ENCODE assay signal across 8 cellular contexts in the genomic region with DNA sequence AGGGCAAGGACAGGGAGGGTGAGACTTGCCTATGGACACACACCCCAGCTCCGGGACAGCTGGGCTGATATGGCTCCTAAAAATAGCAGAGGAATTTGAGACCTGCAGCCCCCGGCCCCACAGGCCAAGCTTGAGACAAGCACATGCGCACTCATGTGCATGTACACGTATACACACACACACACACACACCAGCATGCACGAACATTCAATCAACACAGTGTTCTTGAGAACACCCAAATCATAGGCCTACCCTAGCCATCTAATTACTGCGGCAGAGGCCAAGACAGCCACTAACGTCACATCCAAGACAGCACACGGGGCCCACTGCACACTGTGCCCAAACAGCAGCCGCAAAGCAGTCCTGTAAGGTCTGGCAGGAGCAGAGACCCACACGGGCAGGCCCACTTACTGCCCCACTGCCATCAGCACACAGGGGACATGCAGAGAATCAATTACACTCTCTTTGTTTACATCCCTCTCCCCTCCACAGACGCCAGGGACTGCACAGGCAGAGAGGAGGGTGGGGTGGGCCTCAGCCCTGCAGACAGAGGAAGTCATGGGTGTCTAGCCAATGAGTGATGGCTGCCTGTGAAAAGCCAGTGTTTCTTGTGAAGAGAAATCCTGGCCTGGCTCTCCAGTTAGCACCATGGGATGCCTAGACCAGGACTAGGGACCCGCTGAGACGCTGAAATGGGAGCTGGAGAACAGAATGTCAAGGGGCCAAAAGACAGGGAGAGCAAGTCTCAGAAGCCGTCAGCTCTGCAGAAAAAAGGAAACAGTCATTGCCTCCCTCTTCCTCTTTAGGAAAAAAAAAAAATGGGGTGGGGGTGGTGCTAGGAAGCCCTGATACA. TPM values are rescaled to one million over a fixed set of nuclear protein-coding genes. Genes with fewer than 3 reads are reported as not detected.
DNase-seq lines count a peak whose midpoint lies in the region; ATAC-seq and TF ChIP-seq lines count a peak whose summit lies in the region.

No MANE protein-coding gene starts in this region.

- H3K36me3 ChIP-seq in gastroesophageal sphincter (peaks cover 0 to 8% of the 10 kb centered on the region in 2 donors), gastrocnemius medialis (peaks cover 0 to 6% of the 10 kb centered on the region in 2 donors)

- TF ChIP-seq EP300 in gastroesophageal sphincter (IDR thresholded peaks at IDR 0.05) = no peak

- intact Hi-C loops in gastrocnemius medialis (cut with DNase I; ENCODE audit: low total_unique reads) = loop anchor here (10.0 kb wide), 2 partner anchors 254 to 424 kb away; a partner anchor contains a TSS

- H3K9me3 ChIP-seq in gastroesophageal sphincter (no peaks in the 10 kb centered on the region), gastrocnemius medialis (no peaks in the 10 kb centered on the region)

- ATAC-seq in gastroesophageal sphincter (peak; percentile 3), gastrocnemius medialis (peak; percentile 25 to 31), GM21390 (IDR thresholded peaks at IDR 0.05; ENCODE audit: unreplicated experiment) (no peak), HG03175 (IDR thresholded peaks at IDR 0.05; ENCODE audit: unreplicated experiment) (no peak)

- no peak for TF ChIP-seq POLR2A in NB4 (IDR thresholded peaks at IDR 0.05; ENCODE audit: extremely low read depth, insufficient read length)
- TF ChIP-seq POLR2A in gastroesophageal sphincter (IDR thresholded peaks at IDR 0.05) = no peak
- no peak for TF ChIP-seq POLR2A in gastrocnemius medialis (IDR thresholded peaks at IDR 0.05)

- H3K27me3 ChIP-seq in gastroesophageal sphincter (no peaks in the 10 kb centered on the region), gastrocnemius medialis (no peaks in the 10 kb centered on the region)

- H3K27ac ChIP-seq in gastroesophageal sphincter (peak overlapping the region; percentile 6 to 87 (median 80)), gastrocnemius medialis (peak overlapping the region; percentile 92 to 98 (median 96))

- peak overlapping the region; percentile 52 for H3K4me3 ChIP-seq in GM12864 (ENCODE audit: low read depth, low read length)
- peak overlapping the region; percentile 88 for H3K4me3 ChIP-seq in NB4 (ENCODE audit: low read depth, low read length)
- peak overlapping the region; percentile 1 to 48 for H3K4me3 ChIP-seq in gastroesophageal sphincter
- H3K4me3 ChIP-seq in gastrocnemius medialis = peak overlapping the region; percentile 59 to 71 (median 62)

- H3K4me1 ChIP-seq in gastroesophageal sphincter (peaks cover 0 to 66% (median 26%) of the 10 kb centered on the region in 3 donors), gastrocnemius medialis (peaks cover 62 to 73% of the 10 kb centered on the region in 2 donors)

- no peak for DNase-seq in GM12864 (ENCODE audit: low read depth)
- DNase-seq in NB4 (ENCODE audit: low read depth) = peak; percentile 90
- DNase-seq in activated CD8-positive, alpha-beta memory T cell treated with anti-CD3 and anti-CD28 coated beads, Interleukin-2, amount 50 U/mL, for 4 hours = peak; percentile 50
- DNase-seq in gastrocnemius medialis = peak; percentile 67 to 90
- DNase-seq in NCI-H128 (lab: John Stamatoyannopoulos, UW; ENCODE audit: unreplicated experiment) = no peak

- TF ChIP-seq CTCF in GM12864 (IDR thresholded peaks at IDR 0.05; ENCODE audit: low read depth, low read length, missing control alignments) = no peak
- TF ChIP-seq CTCF in NB4 (IDR thresholded peaks at IDR 0.05; ENCODE audit: low read depth, low read length) = no peak
- TF ChIP-seq CTCF in gastroesophageal sphincter (IDR thresholded peaks at IDR 0.05) = no peak
- TF ChIP-seq CTCF in gastrocnemius medialis (IDR thresholded peaks at IDR 0.05 in 4 of 5, conservative IDR thresholded peaks at IDR 0.05 in 1 of 5) = no peak

- 12 to 18% methylated on average over 6 of the region's 14 CpGs for WGBS in gastroesophageal sphincter (ENCODE audit: low coverage in 1 of 2), 2 donors

- in situ Hi-C loops in gastrocnemius medialis (cut with MboI; ENCODE audit: low sequenced_read_pairs in 4 of 4) = loop anchor here in 2 of 4 donors (10.0 kb wide), 2 partner anchors 84 to 154 kb away; a partner anchor contains a TSS

RNA-seq across cellular contexts. Expression of a gene that starts 39.3 kb away (rescaled TPM):
- total RNA-seq in gastroesophageal sphincter = 10 to 100 TPM; 45.5 to 70.5 (median 56.5) TPM
- 1,000 to 10,000 TPM in 1 of 4 donors, 100 to 1,000 TPM in 3; 526 to 1,058 (median 835) TPM for total RNA-seq in gastrocnemius medialis

Comparison
In these comparisons a context has a peak if more than half of its experiments do, and no peak if none do; other contexts are left out.
1. DNase-seq: peak in NB4 (single experiment), activated CD8-positive, alpha-beta memory T cell treated with anti-CD3 and anti-CD28 coated beads, Interleukin-2, amount 50 U/mL, for 4 hours (single experiment) and gastrocnemius medialis (2 of 2); none in GM12864 (single experiment) and NCI-H128 (single experiment).
2. H3K4me3 ChIP-seq: peak in every context shown above with its lines; median percentile 88 in NB4; 62 in gastrocnemius medialis; 52 in GM12864; 24 in gastroesophageal sphincter.
3. ATAC-seq: peak in gastroesophageal sphincter (single experiment) and gastrocnemius medialis (2 of 2); none in GM21390 (single experiment) and HG03175 (single experiment).
4. RNA of a gene that starts 39.3 kb away (total RNA-seq): 526 to 1,058 TPM in gastrocnemius medialis; 45.5 to 70.5 TPM in gastroesophageal sphincter; every median in the first group is over 4 times any median in the second.